Comparison of ENCODE assay signal across 1 cellular context in genomic region chr19:50870417-50871089, GRCh38.
TF ChIP-seq lines count a peak whose summit lies in the region.

No MANE protein-coding gene starts in this region.

TF ChIP-seq in H1, 55 proteins besides CTCF, POLR2A, EP300 and RAD21:
- peak; percentile 91 for TF ChIP-seq CREB1 (IDR thresholded peaks at IDR 0.05)
- no peak for TF ChIP-seq FOSL1 (IDR thresholded peaks at IDR 0.05; ENCODE audit: insufficient read depth, low read depth, low read length)
- no peak for TF ChIP-seq RBBP5 (IDR thresholded peaks at IDR 0.05; ENCODE audit: borderline replicate concordance, low read depth, low read length)
- peak; percentile 50 for TF ChIP-seq KDM4A (IDR thresholded peaks at IDR 0.05; ENCODE audit: low read depth, low read length, severe bottlenecking)
TF ChIP-seq in H1: peak in this region for 2.
